20 cellular contexts compared by ENCODE assay signal in the genomic region with DNA sequence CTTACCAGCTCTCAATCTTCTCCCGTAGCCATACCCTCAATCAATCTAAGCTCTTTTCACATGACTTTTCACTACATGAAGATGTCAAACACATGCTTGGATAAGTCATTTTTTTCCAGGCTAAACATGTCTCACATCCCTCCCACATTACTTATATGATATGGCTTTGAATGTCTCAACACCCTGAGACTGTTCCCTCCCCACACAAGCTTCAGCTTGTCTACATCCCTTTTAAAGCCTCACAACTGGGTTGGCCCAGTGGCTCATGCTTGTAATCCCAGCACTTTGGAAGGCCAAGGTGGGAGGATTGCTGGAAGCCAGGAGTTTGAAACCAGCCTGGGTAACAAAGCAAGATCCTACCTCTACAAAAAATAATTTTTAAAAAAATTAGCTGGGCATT. TPM values are rescaled to one million over a fixed set of nuclear protein-coding genes. Genes with fewer than 3 reads are reported as not detected.
DNase-seq lines count a peak whose midpoint lies in the region; ATAC-seq, FAIRE-seq and TF ChIP-seq lines count a peak whose summit lies in the region.
"Had no signal": no experiment of that assay in that cellular context is flagged by ENCODE, and none has a peak within 500 bp of the region (broad histone marks: within the 10 kb centered on the region; RNA-seq: fewer than 3 reads in every experiment).

No MANE protein-coding gene starts in this region.

- no peak for ATAC-seq in activated T-cell treated with anti-CD3 and anti-CD28 coated beads, Interleukin-2, amount 50 U/mL, for 72 hours (replicated peaks in 1 of 2)
- no peak for ATAC-seq in T-helper 17 cell
- no peak for ATAC-seq in K562
- no peak for ATAC-seq in left ventricle myocardium superior
- ATAC-seq: GM23338 had no signal

- H3K4me3 Mint-ChIP-seq in activated T-cell treated with anti-CD3 and anti-CD28 coated beads, Interleukin-2, amount 50 U/mL, for 72 hours, result no peak overlapping the region
- no peak overlapping the region for H3K4me3 Mint-ChIP-seq in T-helper 17 cell
- H3K4me3 Mint-ChIP-seq: CD4-positive, CD25-positive, alpha-beta regulatory T cell; CD8-positive, alpha-beta T cell; GM23338; H9 had no signal

- H3K9me1 ChIP-seq in K562 (ENCODE audit: control insufficient read depth, insufficient read depth, low read length), result no peaks in the 10 kb centered on the region

- no peak overlapping the region for H3K4me3 ChIP-seq in K562
- H3K4me3 ChIP-seq: GM12878, GM23338 had no signal

- 88% methylated on average over 1 of the region's 1 CpG for WGBS in K562 (ENCODE audit: insufficient coverage, low coverage, missing lambda C conversion rate)

- no peaks in the 10 kb centered on the region for H3K9me3 Mint-ChIP-seq in activated T-cell treated with anti-CD3 and anti-CD28 coated beads, Interleukin-2, amount 50 U/mL, for 72 hours
- H3K9me3 Mint-ChIP-seq: CD4-positive, CD25-positive, alpha-beta regulatory T cell; CD8-positive, alpha-beta T cell; GM23338; H9 had no signal

- intact Hi-C loops in K562 (cut with micrococcal nuclease), result loop anchor here (2.0 kb wide), 2 partner anchors 67 to 109 kb away; a partner anchor contains a TSS
- intact Hi-C loops in left ventricle myocardium superior (cut with micrococcal nuclease), result loop anchor here (10.0 kb wide), 1 partner anchor 111 kb away; no protein-coding TSS in a partner anchor

- no peak for TF ChIP-seq EP300 in K562 (IDR thresholded peaks at IDR 0.05; ENCODE audit: low read length)

- no peak overlapping the region for H3K9ac ChIP-seq in K562 (ENCODE audit: insufficient read depth in 1 of 2, low read depth in 2 of 2, low read length in 2 of 2)

- H3K36me3 Mint-ChIP-seq in activated T-cell treated with anti-CD3 and anti-CD28 coated beads, Interleukin-2, amount 50 U/mL, for 72 hours (ENCODE audit: insufficient read depth in 2 of 2), result peaks cover 4 to 27% of the 10 kb centered on the region in 2 donors
- no peaks in the 10 kb centered on the region for H3K36me3 Mint-ChIP-seq in T-helper 17 cell (ENCODE audit: low read depth)

- no peaks in the 10 kb centered on the region for H3K4me1 Mint-ChIP-seq in activated T-cell treated with anti-CD3 and anti-CD28 coated beads, Interleukin-2, amount 50 U/mL, for 72 hours (ENCODE audit: low read depth)
- peaks cover 3% of the 10 kb centered on the region for H3K4me1 Mint-ChIP-seq in T-helper 17 cell

- no peak for TF ChIP-seq RAD21 in K562 (CRISPR knock-in tag; conservative IDR thresholded peaks at IDR 0.05 in 1 of 2, IDR thresholded peaks at IDR 0.05 in 1 of 2)

- CTCF ChIA-PET in K562 (lab: Yijun Ruan, JAX; ENCODE audit: low intra/inter-chr PET ratio), result interaction anchor here (2.7 kb wide), 1 partner anchor 109 kb away, joined by 11 read pairs; no protein-coding TSS in a partner anchor

- H3K27me3 Mint-ChIP-seq in activated T-cell treated with anti-CD3 and anti-CD28 coated beads, Interleukin-2, amount 50 U/mL, for 72 hours (ENCODE audit: low read depth), result no peaks in the 10 kb centered on the region
- no peaks in the 10 kb centered on the region for H3K27me3 Mint-ChIP-seq in T-helper 17 cell
- H3K27me3 Mint-ChIP-seq: CD4-positive, CD25-positive, alpha-beta regulatory T cell had no signal

- H3K79me2 ChIP-seq in K562 (ENCODE audit: control insufficient read depth, insufficient read depth, low read length), result peaks cover 6% of the 10 kb centered on the region; the same call in 1 of the 3 replicates

- H3K9me3 ChIP-seq in T-helper 17 cell (ENCODE audit: control insufficient read depth, low read length, poor library complexity, severe bottlenecking) (no peaks in the 10 kb centered on the region), K562 (replicated peaks; ENCODE audit: control insufficient read depth, insufficient read depth, low read depth, low read length) (no peaks in the 10 kb centered on the region)
- H3K9me3 ChIP-seq: Caco-2 had no signal

- H3K27ac Mint-ChIP-seq in activated T-cell treated with anti-CD3 and anti-CD28 coated beads, Interleukin-2, amount 50 U/mL, for 72 hours, result peak overlapping the region; percentile 45
- peak overlapping the region; percentile 43 for H3K27ac Mint-ChIP-seq in T-helper 17 cell
- H3K27ac Mint-ChIP-seq: CD8-positive, alpha-beta T cell; GM23338; H9 had no signal

- H3K4me1 ChIP-seq in K562 (replicated peaks in 1 of 2; ENCODE audit: control insufficient read depth in 2 of 2, insufficient read depth in 2 of 2, low read length in 2 of 2), result no peaks in the 10 kb centered on the region
- H3K4me1 ChIP-seq: Caco-2 had no signal

- peaks cover 93% of the 10 kb centered on the region for H3K36me3 ChIP-seq in K562 (ENCODE audit: control insufficient read depth, insufficient read depth, low read length)

- H3K27ac ChIP-seq in K562 (ENCODE audit: extremely low read depth, low read depth, low read length) (no peak overlapping the region), epithelial cell of prostate (no peak overlapping the region)

- no peak for DNase-seq in activated T-cell treated with anti-CD3 and anti-CD28 coated beads, Interleukin-2, amount 50 U/mL, for 72 hours
- DNase-seq in activated T-cell treated with anti-CD3 and anti-CD28 coated beads for 4 hours (no peak), T-helper 17 cell (no peak), K562 (ENCODE audit: extremely low read depth in 1 of 4, low spot score in 3 of 4) (no peak), epithelial cell of prostate (ENCODE audit: low read depth, low spot score) (peak; percentile 37), left ventricle myocardium superior (no peak), DMS53 treated with DMSO at 0.1 percent for 48 hours (lab: John Stamatoyannopoulos, UW; ENCODE audit: unreplicated experiment) (no peak), SW480 (ENCODE audit: low spot score) (no peak)
- DNase-seq: C1 segment of cervical spinal cord; Caco-2; CD4-positive, CD25-positive, alpha-beta regulatory T cell; CD8-positive, alpha-beta T cell; DMS153; DMS79; EL; GDM1; H9 had no signal

- no peak overlapping the region for H3K4me2 ChIP-seq in K562 (ENCODE audit: insufficient read depth, low read length)
- H3K4me2 ChIP-seq: GM23338 had no signal

- no peak overlapping the region for H2AFZ ChIP-seq in K562 (ENCODE audit: low read depth, low read length)
- H2AFZ ChIP-seq: GM23338 had no signal

- TF ChIP-seq CTCF in K562 (IDR thresholded peaks at IDR 0.05 in 2 of 3, conservative IDR thresholded peaks at IDR 0.05 in 1 of 3; ENCODE audit: insufficient read depth in 2 of 3, low read depth in 1 of 3, low read length in 3 of 3), result no peak

- in situ Hi-C loops in K562 (cut with MboI), result no loop called here

- no TSS peak for BruUV-seq in K562 (replicated peaks; lab: Mats Ljungman, UMichigan)

- POLR2A ChIA-PET in K562 (lab: Yijun Ruan, JAX), result interaction anchor here (1.0 to 1.5 kb wide), 2 partner anchors 11 to 30 kb away, joined by 3 to 5 read pairs; no protein-coding TSS in a partner anchor

- H3K27me3 ChIP-seq in K562 (ENCODE audit: control insufficient read depth in 2 of 2, insufficient read depth in 2 of 2, low read length in 2 of 2), result no peaks in the 10 kb centered on the region

- TF ChIP-seq POLR2A in K562 (conservative IDR thresholded peaks at IDR 0.05), result no peak

- peak; percentile 19 for FAIRE-seq in K562 (lab: Jason Lieb, UNC)
- FAIRE-seq: GM19239 had no signal

- no peaks in the 10 kb centered on the region; the same call in 1 of the 2 replicates for H4K20me1 ChIP-seq in K562 (replicated peaks; ENCODE audit: control insufficient read depth, insufficient read depth, low read length)

RNA-seq across cellular contexts. Expression of a gene that starts 18.5 kb away (rescaled TPM):
- total RNA-seq in activated T-cell treated with anti-CD3 and anti-CD28 coated beads, Interleukin-2, amount 50 U/mL, for 72 hours, result 100 to 1,000 TPM; 101 to 102 TPM
- total RNA-seq in T-helper 17 cell (100 to 1,000 TPM; 107 to 130 TPM), K562 (2014; rRNA removed) (176 and 194 TPM in 2 replicates), K562 (2014; rRNA removed; fragmentation: Illumina TruSeq; extraction: Trizol) (269 and 301 TPM in 2 replicates), K562 (2015; rRNA removed; fragmentation: Illumina TruSeq; extraction: Trizol) (190 and 197 TPM in 2 replicates), K562 (2021) (168 and 169 TPM in 2 replicates), left ventricle myocardium superior (59.2 TPM)
- 698 and 990 TPM in 2 replicates for total RNA-seq in K562 (2011; cell fraction: chromatin; rRNA removed; ENCODE audit: low replicate concordance)
- total RNA-seq in K562 (2011; cell fraction: nucleolus; rRNA removed), result 389 and 392 TPM in 2 replicates
- 547 and 619 TPM in 2 replicates for total RNA-seq in K562 (2011; cell fraction: nucleoplasm; rRNA removed)
- polyA plus RNA-seq in K562 (2011; rRNA removed) (307 and 315 TPM in 2 replicates), K562 (2014; fragmentation: Illumina TruSeq; extraction: Trizol) (201 and 250 TPM in 2 replicates), K562 (2014; fragmentation: Nextera tagmentation; extraction: Ambion mirVana) (100 to 1,000 TPM; 136 to 181 TPM), K562 (2014; rRNA removed) (207 and 213 TPM in 2 replicates)
- 232 and 246 TPM in 2 replicates for polyA plus RNA-seq in K562 (2011; cell fraction: cytosol; rRNA removed)
- polyA plus RNA-seq in K562 (2011; cell fraction: nucleus; rRNA removed), result 472 and 632 TPM in 2 replicates
- polyA plus RNA-seq in K562 (2012), result 114 and 144 TPM in 2 replicates
- 307 and 339 TPM in 2 replicates for polyA minus RNA-seq in K562 (2011; rRNA and poly(A)+ RNA removed)
- polyA minus RNA-seq in K562 (2011; cell fraction: cytosol; rRNA and poly(A)+ RNA removed), result 97.9 and 140 TPM in 2 replicates
- polyA minus RNA-seq in K562 (2011; cell fraction: nucleus; rRNA and poly(A)+ RNA removed), result 212 and 378 TPM in 2 replicates

RNA-seq across cellular contexts. Expression of a gene that starts 37.2 kb away (rescaled TPM):
- 10 to 100 TPM; 22.2 to 25.3 TPM for total RNA-seq in activated T-cell treated with anti-CD3 and anti-CD28 coated beads, Interleukin-2, amount 50 U/mL, for 72 hours
- total RNA-seq in T-helper 17 cell, result 10 to 100 TPM; 12.5 to 15.8 TPM
- 43.2 and 68.9 TPM in 2 replicates for total RNA-seq in K562 (2011; cell fraction: chromatin; rRNA removed; ENCODE audit: low replicate concordance)
- total RNA-seq in K562 (2011; cell fraction: nucleolus; rRNA removed), result 40.5 and 41.3 TPM in 2 replicates
- total RNA-seq in K562 (2011; cell fraction: nucleoplasm; rRNA removed), result 39.2 and 39.8 TPM in 2 replicates
- 18.8 and 21.1 TPM in 2 replicates for total RNA-seq in K562 (2014; rRNA removed)
- 12.6 and 12.7 TPM in 2 replicates for total RNA-seq in K562 (2014; rRNA removed; fragmentation: Illumina TruSeq; extraction: Trizol)
- total RNA-seq in K562 (2015; rRNA removed; fragmentation: Illumina TruSeq; extraction: Trizol), result 10.5 and 10.8 TPM in 2 replicates
- total RNA-seq in K562 (2021), result 30.8 and 32.0 TPM in 2 replicates
- 18.2 and 20.5 TPM in 2 replicates for polyA plus RNA-seq in K562 (2011; rRNA removed)
- 19.2 and 26.4 TPM in 2 replicates for polyA plus RNA-seq in K562 (2011; cell fraction: cytosol; rRNA removed)
- 40.6 and 54.1 TPM in 2 replicates for polyA plus RNA-seq in K562 (2011; cell fraction: nucleus; rRNA removed)
- 15.5 and 22.2 TPM in 2 replicates for polyA plus RNA-seq in K562 (2012)
- 22.0 and 22.3 TPM in 2 replicates for polyA plus RNA-seq in K562 (2014; fragmentation: Illumina TruSeq; extraction: Trizol)
- 1 to 10 TPM; 4.3 to 5.4 TPM for polyA plus RNA-seq in K562 (2014; fragmentation: Nextera tagmentation; extraction: Ambion mirVana)
- 20.1 and 21.1 TPM in 2 replicates for polyA plus RNA-seq in K562 (2014; rRNA removed)
- polyA minus RNA-seq in K562 (2011; rRNA and poly(A)+ RNA removed), result 18.1 and 27.5 TPM in 2 replicates
- 18.8 and 19.5 TPM in 2 replicates for polyA minus RNA-seq in K562 (2011; cell fraction: cytosol; rRNA and poly(A)+ RNA removed)
- 25.4 and 26.8 TPM in 2 replicates for polyA minus RNA-seq in K562 (2011; cell fraction: nucleus; rRNA and poly(A)+ RNA removed)
- 16.8 TPM for total RNA-seq in left ventricle myocardium superior
